ENCODE assay signal across 1 cellular context in genomic region chr4:73573794-73574528, GRCh38.
TF ChIP-seq lines count a peak whose summit lies in the region.

No MANE protein-coding gene starts in this region.

TF ChIP-seq in H1, 55 proteins besides CTCF, POLR2A, EP300 and RAD21:
- 0 out of 4 replicates have a peak, but pooled peaks of 1 of the 2 experiments have one; percentile 27 for TF ChIP-seq SIN3A (conservative IDR thresholded peaks at IDR 0.05 in 1 of 2, IDR thresholded peaks at IDR 0.05 in 1 of 2; ENCODE audit: low read depth in 1 of 2, low read length in 2 of 2)
- TF ChIP-seq SIRT6 (IDR thresholded peaks at IDR 0.05; ENCODE audit: low read length), result no peak
- peak; percentile 56; the same call in 1 of the 2 replicates for TF ChIP-seq TBP (IDR thresholded peaks at IDR 0.05; ENCODE audit: low read depth, low read length)
- peak; percentile 51; the same call in 1 of the 2 replicates for TF ChIP-seq TEAD4 (IDR thresholded peaks at IDR 0.05; ENCODE audit: low read depth, low read length)
TF ChIP-seq in H1: peak in this region for 3.
